1 cellular context compared by ENCODE assay signal in genomic region chr1:243421784-243422183, GRCh38.
TF ChIP-seq lines count a peak whose summit lies in the region.

No MANE protein-coding gene starts in this region.

TF ChIP-seq in SK-N-SH, 30 proteins besides CTCF, POLR2A, EP300 and RAD21 (continued from another document):
- TF ChIP-seq REST (IDR thresholded peaks at IDR 0.05; ENCODE audit: low read depth, low read length) (no peak), FOSL2 (IDR thresholded peaks at IDR 0.05; ENCODE audit: borderline replicate concordance, low read depth) (peak; percentile 68), POLR2AphosphoS5 (IDR thresholded peaks at IDR 0.05; ENCODE audit: low read depth, low read length) (no peak), JUND (IDR thresholded peaks at IDR 0.05) (peak; percentile 75), ELF1 (IDR thresholded peaks at IDR 0.05) (no peak), CHD2 (IDR thresholded peaks at IDR 0.05; ENCODE audit: low read length, partially characterized antibody) (peak; percentile 28), MAX (IDR thresholded peaks at IDR 0.05; ENCODE audit: low read depth) (peak; percentile 78), IRF3 (IDR thresholded peaks at IDR 0.05; ENCODE audit: low read depth, low read length) (no peak), TAF1 (IDR thresholded peaks at IDR 0.05; ENCODE audit: borderline replicate concordance, low read depth, low read length) (0 out of 2 replicates have a peak, but pooled peaks have one; percentile 5)
